In genomic region chr9:35638755-35639154, GRCh38 we compare ENCODE assay signal across 9 cellular contexts. TPM values are rescaled to one million over a fixed set of nuclear protein-coding genes. Genes with fewer than 3 reads are reported as not detected.
DNase-seq lines count a peak whose midpoint lies in the region; ATAC-seq and TF ChIP-seq lines count a peak whose summit lies in the region.
"Not testable (repeated sequence)": the region's sequence is repeated elsewhere in the genome, so short reads cannot be mapped to it uniquely, and the experiment has no call there.
"Had no signal": no experiment of that assay in that cellular context is flagged by ENCODE, and none has a peak within 500 bp of the region (broad histone marks: within the 10 kb centered on the region; RNA-seq: fewer than 3 reads in every experiment).

No MANE protein-coding gene starts in this region.

- intact Hi-C loops in CD4-positive, alpha-beta memory T cell (cut with micrococcal nuclease); sciatic nerve (cut with DNase I): not testable (repeated sequence)

- not testable (repeated sequence) for H3K9me3 ChIP-seq in CD4-positive, alpha-beta memory T cell (ENCODE audit: control insufficient read depth in 1 of 2, low read length in 2 of 2); SU-DHL-6 (ENCODE audit: insufficient read depth, low read length)

- H3K4me2 ChIP-seq in SU-DHL-6 (ENCODE audit: low read depth, low read length, poor library complexity, severe bottlenecking): peak overlapping the region; percentile 53

- H3K4me1 ChIP-seq in CD4-positive, alpha-beta memory T cell (ENCODE audit: insufficient read depth, low read length): peaks cover 32% of the 10 kb centered on the region

- CTCF ChIA-PET in CD4-positive, alpha-beta memory T cell (lab: Charles Lee; ENCODE audit: partially characterized antibody): interaction anchor here (0.7 to 3.5 kb wide), 5 partner anchors 8 to 58 kb away, joined by 3 to 11 read pairs (median 5); partner anchors contain the start of genes CCDC107 and RMRP
- CTCF ChIA-PET in activated CD4-positive, alpha-beta T cell treated with anti-CD3 and anti-CD28 coated beads, Interleukin-2, amount 10 ng/mL, durations not matched to agents 7 days and 5 days (lab: Charles Lee): interaction anchor here (0.6 to 2.6 kb wide), 6 partner anchors 8 to 58 kb away, joined by 3 to 9 read pairs (median 6); no protein-coding TSS in a partner anchor

- H3K79me2 ChIP-seq in SU-DHL-6 (ENCODE audit: insufficient read depth, low read length): not testable (repeated sequence)

- H3F3A ChIP-seq in SU-DHL-6 (ENCODE audit: insufficient read depth): peaks cover 34% of the 10 kb centered on the region

- not testable (repeated sequence) for H3K27ac ChIP-seq in CD4-positive, alpha-beta memory T cell (ENCODE audit: low read depth, low read length)
- peak overlapping the region; percentile 68 for H3K27ac ChIP-seq in SU-DHL-6 (ENCODE audit: low read depth, low read length)

- H3K4me1 Mint-ChIP-seq in CD4-positive, alpha-beta memory T cell: peaks cover 22 to 74% (median 47%) of the 10 kb centered on the region in 4 donors
- peaks cover 57% of the 10 kb centered on the region for H3K4me1 Mint-ChIP-seq in activated CD4-positive, alpha-beta T cell treated with anti-CD3 and anti-CD28 coated beads, Interleukin-2, amount 10 ng/mL, durations not matched to agents 7 days and 5 days
- H3K4me1 Mint-ChIP-seq in activated T-cell treated with anti-CD3 and anti-CD28 coated beads, Interleukin-2, amount 50 U/mL, for 72 hours (ENCODE audit: low read depth): peaks cover 55% of the 10 kb centered on the region
- H3K4me1 Mint-ChIP-seq in activated naive CD4-positive, alpha-beta T cell treated with anti-CD3 and anti-CD28 coated beads, Interleukin-2, amount 50 U/mL, for 24 hours: peaks cover 74% of the 10 kb centered on the region
- H3K4me1 Mint-ChIP-seq in immature natural killer cell: peaks cover 77 to 87% of the 10 kb centered on the region in 2 donors
- peaks cover 70% of the 10 kb centered on the region for H3K4me1 Mint-ChIP-seq in stimulated activated naive CD8-positive, alpha-beta T cell treated with anti-CD3 and anti-CD28 coated beads, Interleukin-15, Interleukin-2, amounts not matched to agents 100 ng/mL and 50 ng/mL, for 24 hours (ENCODE audit: low read depth)

- not testable (repeated sequence) for H3K36me3 ChIP-seq in CD4-positive, alpha-beta memory T cell (ENCODE audit: insufficient read depth, low read length); SU-DHL-6 (ENCODE audit: low read length)

- H2AFZ ChIP-seq in SU-DHL-6 (ENCODE audit: low read depth, low read length, severe bottlenecking): peak overlapping the region; percentile 6

- H3K27ac Mint-ChIP-seq in CD4-positive, alpha-beta memory T cell: peak overlapping the region in 6 of 7 donors; percentile 48 to 85 (median 64)
- peak overlapping the region; percentile 88 for H3K27ac Mint-ChIP-seq in activated CD4-positive, alpha-beta T cell treated with anti-CD3 and anti-CD28 coated beads, Interleukin-2, amount 10 ng/mL, durations not matched to agents 7 days and 5 days
- not testable (repeated sequence) for H3K27ac Mint-ChIP-seq in activated T-cell treated with anti-CD3 and anti-CD28 coated beads, Interleukin-2, amount 50 U/mL, for 72 hours
- H3K27ac Mint-ChIP-seq in activated naive CD4-positive, alpha-beta T cell treated with anti-CD3 and anti-CD28 coated beads, Interleukin-2, amount 50 U/mL, for 24 hours: peak overlapping the region; percentile 74
- peak overlapping the region; percentile 95 to 98 (median 97) for H3K27ac Mint-ChIP-seq in immature natural killer cell
- peak overlapping the region; percentile 95 for H3K27ac Mint-ChIP-seq in stimulated activated naive CD8-positive, alpha-beta T cell treated with anti-CD3 and anti-CD28 coated beads, Interleukin-15, Interleukin-2, amounts not matched to agents 100 ng/mL and 50 ng/mL, for 24 hours

- not testable (repeated sequence) for H3K4me3 ChIP-seq in CD4-positive, alpha-beta memory T cell (ENCODE audit: low read length in 2 of 2); SU-DHL-6 (ENCODE audit: insufficient read depth, low read length, poor library complexity, severe bottlenecking)

- peak overlapping the region; percentile 33 for H3K9ac ChIP-seq in SU-DHL-6 (ENCODE audit: low read length)

- not testable (repeated sequence) for TF ChIP-seq CTCF in SU-DHL-6 (IDR thresholded peaks at IDR 0.05; ENCODE audit: insufficient read depth, low read length, poor library complexity, severe bottlenecking)

- peak; percentile 41 to 49 (median 46) for DNase-seq in CD4-positive, alpha-beta memory T cell
- peak; percentile 47 for DNase-seq in activated CD4-positive, alpha-beta T cell treated with anti-CD3 and anti-CD28 coated beads, Interleukin-2, amount 10 ng/mL, durations not matched to agents 7 days and 5 days
- DNase-seq in activated T-cell treated with anti-CD3 and anti-CD28 coated beads, Interleukin-2, amount 50 U/mL, for 72 hours: not testable (repeated sequence)
- DNase-seq in immature natural killer cell (peak; percentile 64 to 68 (median 68)), sciatic nerve (ENCODE audit: low spot score) (peak; percentile 38)

- peak; percentile 44 to 48 for ATAC-seq in activated T-cell treated with anti-CD3 and anti-CD28 coated beads, Interleukin-2, amount 50 U/mL, for 72 hours (replicated peaks in 1 of 2)
- ATAC-seq in sciatic nerve: not testable (repeated sequence)

- not testable (repeated sequence) for H4K20me1 ChIP-seq in SU-DHL-6 (ENCODE audit: low read depth, low read length)

- not testable (repeated sequence) for H3K9me2 ChIP-seq in SU-DHL-6 (replicated peaks; ENCODE audit: insufficient read depth, low read length)

- H3K9me3 Mint-ChIP-seq in CD4-positive, alpha-beta memory T cell; activated T-cell treated with anti-CD3 and anti-CD28 coated beads, Interleukin-2, amount 50 U/mL, for 72 hours; activated naive CD4-positive, alpha-beta T cell treated with anti-CD3 and anti-CD28 coated beads, Interleukin-2, amount 50 U/mL, for 24 hours; immature natural killer cell; stimulated activated naive CD8-positive, alpha-beta T cell treated with anti-CD3 and anti-CD28 coated beads, Interleukin-15, Interleukin-2, amounts not matched to agents 100 ng/mL and 50 ng/mL, for 24 hours: not testable (repeated sequence)
- H3K9me3 Mint-ChIP-seq in activated CD4-positive, alpha-beta T cell treated with anti-CD3 and anti-CD28 coated beads, Interleukin-2, amount 10 ng/mL, durations not matched to agents 7 days and 5 days: peaks cover 12% of the 10 kb centered on the region

- POLR2A ChIA-PET in CD4-positive, alpha-beta memory T cell (lab: Charles Lee; ENCODE audit: partially characterized antibody): interaction anchor here (0.7 to 2.5 kb wide), 3 partner anchors 12 to 94 kb away, joined by 3 to 6 read pairs (median 5); partner anchors contain the start of genes CREB3, SIT1 and TLN1
- POLR2A ChIA-PET in activated CD4-positive, alpha-beta T cell treated with anti-CD3 and anti-CD28 coated beads, Interleukin-2, amount 10 ng/mL, durations not matched to agents 7 days and 5 days (lab: Charles Lee): not testable (repeated sequence)

- not testable (repeated sequence) for H3K27me3 Mint-ChIP-seq in CD4-positive, alpha-beta memory T cell; activated CD4-positive, alpha-beta T cell treated with anti-CD3 and anti-CD28 coated beads, Interleukin-2, amount 10 ng/mL, durations not matched to agents 7 days and 5 days; activated T-cell treated with anti-CD3 and anti-CD28 coated beads, Interleukin-2, amount 50 U/mL, for 72 hours (ENCODE audit: low read depth); activated naive CD4-positive, alpha-beta T cell treated with anti-CD3 and anti-CD28 coated beads, Interleukin-2, amount 50 U/mL, for 24 hours; immature natural killer cell (ENCODE audit: low read depth in 3 of 3); stimulated activated naive CD8-positive, alpha-beta T cell treated with anti-CD3 and anti-CD28 coated beads, Interleukin-15, Interleukin-2, amounts not matched to agents 100 ng/mL and 50 ng/mL, for 24 hours

- H3K36me3 Mint-ChIP-seq in CD4-positive, alpha-beta memory T cell: peaks cover 5 to 15% of the 10 kb centered on the region in 2 donors
- H3K36me3 Mint-ChIP-seq in activated CD4-positive, alpha-beta T cell treated with anti-CD3 and anti-CD28 coated beads, Interleukin-2, amount 10 ng/mL, durations not matched to agents 7 days and 5 days (ENCODE audit: low read depth): peaks cover 40% of the 10 kb centered on the region
- H3K36me3 Mint-ChIP-seq in activated T-cell treated with anti-CD3 and anti-CD28 coated beads, Interleukin-2, amount 50 U/mL, for 72 hours (ENCODE audit: insufficient read depth in 2 of 2): peaks cover 13 to 18% of the 10 kb centered on the region in 2 donors
- H3K36me3 Mint-ChIP-seq in activated naive CD4-positive, alpha-beta T cell treated with anti-CD3 and anti-CD28 coated beads, Interleukin-2, amount 50 U/mL, for 24 hours: not testable (repeated sequence)
- peaks cover 10 to 16% (median 11%) of the 10 kb centered on the region in 3 donors for H3K36me3 Mint-ChIP-seq in immature natural killer cell
- H3K36me3 Mint-ChIP-seq in stimulated activated naive CD8-positive, alpha-beta T cell treated with anti-CD3 and anti-CD28 coated beads, Interleukin-15, Interleukin-2, amounts not matched to agents 100 ng/mL and 50 ng/mL, for 24 hours (ENCODE audit: low read depth): peaks cover 18% of the 10 kb centered on the region

- H3K4me3 Mint-ChIP-seq in CD4-positive, alpha-beta memory T cell: peak overlapping the region in 6 of 8 donors; percentile 46 to 76 (median 53)
- H3K4me3 Mint-ChIP-seq in activated CD4-positive, alpha-beta T cell treated with anti-CD3 and anti-CD28 coated beads, Interleukin-2, amount 10 ng/mL, durations not matched to agents 7 days and 5 days; activated naive CD4-positive, alpha-beta T cell treated with anti-CD3 and anti-CD28 coated beads, Interleukin-2, amount 50 U/mL, for 24 hours: not testable (repeated sequence)
- peak overlapping the region; percentile 54 to 68 for H3K4me3 Mint-ChIP-seq in activated T-cell treated with anti-CD3 and anti-CD28 coated beads, Interleukin-2, amount 50 U/mL, for 72 hours
- peak overlapping the region; percentile 59 to 91 (median 75) for H3K4me3 Mint-ChIP-seq in immature natural killer cell
- H3K4me3 Mint-ChIP-seq in stimulated activated naive CD8-positive, alpha-beta T cell treated with anti-CD3 and anti-CD28 coated beads, Interleukin-15, Interleukin-2, amounts not matched to agents 100 ng/mL and 50 ng/mL, for 24 hours: peak overlapping the region; percentile 71

- H3K27me3 ChIP-seq in CD4-positive, alpha-beta memory T cell (ENCODE audit: insufficient read depth, low read length); SU-DHL-6 (ENCODE audit: low read length): not testable (repeated sequence)

RNA-seq across cellular contexts. Expression of gene SIT1, which starts 12.0 kb away (rescaled TPM):
- total RNA-seq in CD4-positive, alpha-beta memory T cell: 10 to 100 TPM; 68.7 to 70.2 TPM
- 100 to 1,000 TPM; 163 to 231 TPM for polyA plus RNA-seq in CD4-positive, alpha-beta memory T cell
- total RNA-seq in activated CD4-positive, alpha-beta T cell treated with anti-CD3 and anti-CD28 coated beads, Interleukin-2, amount 10 ng/mL, durations not matched to agents 7 days and 5 days: 100 to 1,000 TPM; 195 to 202 TPM
- 10 to 100 TPM; 61.4 to 65.6 TPM for total RNA-seq in activated T-cell treated with anti-CD3 and anti-CD28 coated beads, Interleukin-2, amount 50 U/mL, for 72 hours
- 1 to 10 TPM in 1 of 3 donors, under 1 TPM in 2; 0.26 to 1.4 (median 0.49) TPM for polyA plus RNA-seq in immature natural killer cell
- 0.67 TPM for total RNA-seq in sciatic nerve
- total RNA-seq: A673 had no signal

RNA-seq across cellular contexts. Expression of gene RMRP, which starts 19.1 kb away (rescaled TPM):
- over 10,000 TPM; 18,678 to 21,585 TPM for total RNA-seq in CD4-positive, alpha-beta memory T cell
- polyA plus RNA-seq in CD4-positive, alpha-beta memory T cell: 10 to 100 TPM in 1 of 2 donors, not detected in 1; 54.3 TPM
- over 10,000 TPM in 1 of 2 experiments, 1,000 to 10,000 TPM in 1; 1,959 to 11,185 TPM for total RNA-seq in activated CD4-positive, alpha-beta T cell treated with anti-CD3 and anti-CD28 coated beads, Interleukin-2, amount 10 ng/mL, durations not matched to agents 7 days and 5 days
- 1,000 to 10,000 TPM; 5,353 to 9,709 TPM for total RNA-seq in activated T-cell treated with anti-CD3 and anti-CD28 coated beads, Interleukin-2, amount 50 U/mL, for 72 hours
- 10 to 100 TPM in 1 of 3 donors, not detected in 2; 23.0 TPM for polyA plus RNA-seq in immature natural killer cell
- 12,220 TPM for total RNA-seq in sciatic nerve

RNA-seq across cellular contexts. Expression of gene CCDC107, which starts 19.3 kb away (rescaled TPM):
- total RNA-seq in CD4-positive, alpha-beta memory T cell: 10 to 100 TPM; 28.4 to 30.4 TPM
- 10 to 100 TPM; 90.5 to 92.5 TPM for polyA plus RNA-seq in CD4-positive, alpha-beta memory T cell
- total RNA-seq in activated CD4-positive, alpha-beta T cell treated with anti-CD3 and anti-CD28 coated beads, Interleukin-2, amount 10 ng/mL, durations not matched to agents 7 days and 5 days: 10 to 100 TPM; 30.7 to 30.9 TPM
- total RNA-seq in activated T-cell treated with anti-CD3 and anti-CD28 coated beads, Interleukin-2, amount 50 U/mL, for 72 hours: 10 to 100 TPM in 1 of 2 donors, 1 to 10 TPM in 1; 9.5 to 10.8 TPM
- 100 to 1,000 TPM; 101 to 106 (median 103) TPM for polyA plus RNA-seq in immature natural killer cell
- 28.0 TPM for total RNA-seq in sciatic nerve

RNA-seq across cellular contexts. Expression of gene CD72, which starts 20.5 kb away (rescaled TPM):
- 1 to 10 TPM; 4.4 to 6.5 TPM for total RNA-seq in CD4-positive, alpha-beta memory T cell
- polyA plus RNA-seq in CD4-positive, alpha-beta memory T cell: 1 to 10 TPM; 1.4 to 1.8 TPM
- 1 to 10 TPM; 5.4 to 7.1 TPM for total RNA-seq in activated CD4-positive, alpha-beta T cell treated with anti-CD3 and anti-CD28 coated beads, Interleukin-2, amount 10 ng/mL, durations not matched to agents 7 days and 5 days
- 10 to 100 TPM; 28.7 to 31.9 TPM for total RNA-seq in activated T-cell treated with anti-CD3 and anti-CD28 coated beads, Interleukin-2, amount 50 U/mL, for 72 hours
- 10 to 100 TPM in 2 of 3 donors, 1 to 10 TPM in 1; 6.2 to 18.4 (median 10.1) TPM for polyA plus RNA-seq in immature natural killer cell
- total RNA-seq in sciatic nerve: 5.5 TPM
- total RNA-seq: A673 had no signal

RNA-seq across cellular contexts. Expression of gene ARHGEF39, which starts 26.2 kb away (rescaled TPM):
- not detected for total RNA-seq in CD4-positive, alpha-beta memory T cell
- polyA plus RNA-seq in CD4-positive, alpha-beta memory T cell: 1 to 10 TPM; 1.0 to 1.1 TPM
- 10 to 100 TPM; 11.8 to 13.5 TPM for total RNA-seq in activated CD4-positive, alpha-beta T cell treated with anti-CD3 and anti-CD28 coated beads, Interleukin-2, amount 10 ng/mL, durations not matched to agents 7 days and 5 days
- total RNA-seq in activated T-cell treated with anti-CD3 and anti-CD28 coated beads, Interleukin-2, amount 50 U/mL, for 72 hours: 10 to 100 TPM; 12.0 to 15.1 TPM
- 1 to 10 TPM in 2 of 3 donors, under 1 TPM in 1; 0.92 to 1.9 (median 1.1) TPM for polyA plus RNA-seq in immature natural killer cell
- total RNA-seq in sciatic nerve: not detected

Comparison
In these comparisons a context has a peak if more than half of its experiments do, and no peak if none do; other contexts are left out.
1. RNA of gene SIT1, which starts 12.0 kb away (total RNA-seq): 195 to 202 TPM in activated CD4-positive, alpha-beta T cell treated with anti-CD3 and anti-CD28 coated beads, Interleukin-2, amount 10 ng/mL, durations not matched to agents 7 days and 5 days, 68.7 to 70.2 TPM in CD4-positive, alpha-beta memory T cell and 61.4 to 65.6 TPM in activated T-cell treated with anti-CD3 and anti-CD28 coated beads, Interleukin-2, amount 50 U/mL, for 72 hours; 0.67 TPM in sciatic nerve (single experiment); every median in the first group is over 10 times any median in the second.